In genomic region chr13:73902847-73903246, GRCh38 we compare ENCODE assay signal across 21 cellular contexts.
DNase-seq lines count a peak whose midpoint lies in the region; ATAC-seq, FAIRE-seq and TF ChIP-seq lines count a peak whose summit lies in the region.
"Had no signal": no experiment of that assay in that cellular context is flagged by ENCODE, and none has a peak within 500 bp of the region (broad histone marks: within the 10 kb centered on the region; RNA-seq: fewer than 3 reads in every experiment).

No MANE protein-coding gene starts in this region.

- CTCF ChIA-PET in activated CD4-positive, alpha-beta T cell treated with anti-CD3 and anti-CD28 coated beads for 36 hours (lab: Charles Lee), result no interaction called here
- CTCF ChIA-PET in SK-N-SH (lab: Yijun Ruan, JAX), result no interaction called here
- CTCF ChIA-PET in GM12878 (lab: Yijun Ruan, JAX), result no interaction called here

- peak; percentile 59 for FAIRE-seq in GM12878 (lab: Jason Lieb, UNC)
- FAIRE-seq: G401.6, HepG2 had no signal

- no peak overlapping the region for H2BK12ac ChIP-seq in neuronal stem cell (ENCODE audit: low read length)

- no peak overlapping the region for H4K91ac ChIP-seq in neuronal stem cell (ENCODE audit: low read depth, low read length, poor library complexity)

- no peaks in the 10 kb centered on the region for H3K79me1 ChIP-seq in neuronal stem cell (ENCODE audit: low read depth, low read length)

- H3K9me3 ChIP-seq in SK-N-SH (no peaks in the 10 kb centered on the region), GM12878 (replicated peaks; ENCODE audit: control insufficient read depth, insufficient read depth, low read length) (no peaks in the 10 kb centered on the region; the same call in 2 of the 3 replicates), neuronal stem cell (replicated peaks in 1 of 2; ENCODE audit: control insufficient read depth in 2 of 2, insufficient read depth in 1 of 2, low read depth in 1 of 2, low read length in 2 of 2) (no peaks in the 10 kb centered on the region)
- H3K9me3 ChIP-seq: BLaER1 treated with 17β-estradiol and CSF1 and Interleukin-3, amounts not matched to agents 10 nM and 100 nM had no signal

- H3K27ac ChIP-seq in SK-N-SH (ENCODE audit: low read depth in 2 of 2, low read length in 1 of 2) (peak overlapping the region in 1 of 2 experiments; percentile 78; a peak in 2 of 4 replicates), GM12878 (ENCODE audit: control insufficient read depth, insufficient read depth) (no peak overlapping the region), neuronal stem cell (replicated peaks; ENCODE audit: low read length) (no peak overlapping the region)
- H3K27ac ChIP-seq: BLaER1 treated with 17β-estradiol and CSF1 and Interleukin-3, amounts not matched to agents 10 nM and 100 nM had no signal

- no peaks in the 10 kb centered on the region for H3K36me3 ChIP-seq in SK-N-SH (replicated peaks in 1 of 2; ENCODE audit: control insufficient read depth in 1 of 2, insufficient read depth in 2 of 2, low read length in 1 of 2)
- H3K36me3 ChIP-seq in GM12878 (ENCODE audit: control insufficient read depth in 2 of 2, insufficient read depth in 2 of 2, low read length in 1 of 2), result no peaks in the 10 kb centered on the region
- H3K36me3 ChIP-seq in neuronal stem cell (replicated peaks in 1 of 2; ENCODE audit: control insufficient read depth in 2 of 2, insufficient read depth in 2 of 2, low read length in 2 of 2), result no peaks in the 10 kb centered on the region

- no peak overlapping the region for H2AK5ac ChIP-seq in neuronal stem cell (ENCODE audit: low read depth, low read length)

- H3K4me1 ChIP-seq in SK-N-SH (ENCODE audit: control insufficient read depth in 1 of 2, insufficient read depth in 2 of 2, low read depth in 1 of 2, low read length in 1 of 2) (peaks cover 6 to 35% of the 10 kb centered on the region in 2 experiments; a peak in 3 of 4 replicates), GM12878 (ENCODE audit: control insufficient read depth, insufficient read depth, low read length) (no peaks in the 10 kb centered on the region), neuronal stem cell (ENCODE audit: control insufficient read depth in 2 of 2, insufficient read depth in 1 of 2, low read depth in 1 of 2, low read length in 2 of 2) (peaks cover 0 to 2% of the 10 kb centered on the region in 2 donors)

- H2BK120ac ChIP-seq in neuronal stem cell (ENCODE audit: low read depth, low read length), result no peak overlapping the region

- no peak overlapping the region for H3K23ac ChIP-seq in neuronal stem cell (ENCODE audit: low read depth, low read length, poor library complexity)

- DNase-seq in activated CD4-positive, alpha-beta T cell treated with anti-CD3 and anti-CD28 coated beads for 36 hours, result no peak
- no peak for DNase-seq in activated CD4-positive, alpha-beta T cell treated with anti-CD3 and anti-CD28 coated beads, Interleukin-2, amount 50 U/mL, for 48 hours
- DNase-seq in SK-N-SH (peak; percentile 15), GM12878 (ENCODE audit: low read depth, low spot score) (no peak), KG1 (lab: John Stamatoyannopoulos, UW) (no peak), neuronal stem cell (ENCODE audit: low spot score) (no peak), cardiac septum (ENCODE audit: low spot score) (no peak)
- DNase-seq: 8988T; CD8-positive, alpha-beta memory T cell; COR-L47; DMS 273 treated with DMSO at 0.1 percent for 48 hours; DMS53; DND-41; GOT3; HFFc6 had no signal

- TF ChIP-seq EP300 in SK-N-SH (IDR thresholded peaks at IDR 0.05; ENCODE audit: borderline replicate concordance in 1 of 2, low read depth in 1 of 2, low read length in 1 of 2) (peak in 1 of 2 experiments; percentile 81; a peak in 2 of 4 replicates), GM12878 (IDR thresholded peaks at IDR 0.05; ENCODE audit: borderline replicate concordance in 1 of 2, control insufficient read depth in 1 of 2, low read depth in 2 of 2, low read length in 2 of 2) (no peak)

- SMC1A ChIA-PET in GM12878 (lab: Charles Lee; ENCODE audit: uncharacterized antibody, unreplicated experiment), result no interaction called here

- H3K4me2 ChIP-seq in SK-N-SH (no peak overlapping the region), GM12878 (ENCODE audit: control insufficient read depth, insufficient read depth) (no peak overlapping the region), neuronal stem cell (ENCODE audit: insufficient read depth, low read length, poor library complexity, severe bottlenecking) (no peak overlapping the region)
- H3K4me2 ChIP-seq: BLaER1 treated with 17β-estradiol and CSF1 and Interleukin-3, amounts not matched to agents 10 nM and 100 nM had no signal

- H3K18ac ChIP-seq in neuronal stem cell (ENCODE audit: low read length), result no peak overlapping the region

- TF ChIP-seq CTCF in SK-N-SH (IDR thresholded peaks at IDR 0.05) (no peak), GM12878 (IDR thresholded peaks at IDR 0.05 in 2 of 3, conservative IDR thresholded peaks at IDR 0.05 in 1 of 3; ENCODE audit: control insufficient read depth in 2 of 3, extremely low read depth in 1 of 3, insufficient read depth in 1 of 3, low read depth in 3 of 3, low read length in 3 of 3) (no peak)

- no peak overlapping the region for H4K8ac ChIP-seq in neuronal stem cell (ENCODE audit: low read depth, low read length)

- no peaks in the 10 kb centered on the region; the same call in 1 of the 2 replicates for H3K79me2 ChIP-seq in SK-N-SH (ENCODE audit: insufficient read depth)
- no peaks in the 10 kb centered on the region for H3K79me2 ChIP-seq in GM12878 (ENCODE audit: control insufficient read depth, insufficient read depth, low read length)

- no peaks in the 10 kb centered on the region for H4K20me1 ChIP-seq in SK-N-SH (ENCODE audit: insufficient read depth)
- no peaks in the 10 kb centered on the region for H4K20me1 ChIP-seq in GM12878 (ENCODE audit: control insufficient read depth, insufficient read depth)
- H4K20me1 ChIP-seq: BLaER1 treated with 17β-estradiol and CSF1 and Interleukin-3, amounts not matched to agents 10 nM and 100 nM had no signal

- H3K4me3 Mint-ChIP-seq in activated CD4-positive, alpha-beta T cell treated with anti-CD3 and anti-CD28 coated beads for 36 hours, result no peak overlapping the region
- H3K4me3 Mint-ChIP-seq: CD8-positive, alpha-beta memory T cell; HFFc6; IgD-negative memory B cell had no signal

- peak overlapping the region; percentile 24 for H3K27ac Mint-ChIP-seq in activated CD4-positive, alpha-beta T cell treated with anti-CD3 and anti-CD28 coated beads for 36 hours
- H3K27ac Mint-ChIP-seq: B cell, HFFc6, IgD-negative memory B cell had no signal

- no peak overlapping the region for H2BK15ac ChIP-seq in neuronal stem cell (ENCODE audit: low read length)

- H3K27me3 ChIP-seq in SK-N-SH (ENCODE audit: insufficient read depth) (no peaks in the 10 kb centered on the region), GM12878 (replicated peaks in 1 of 2; ENCODE audit: control insufficient read depth in 2 of 2, insufficient read depth in 2 of 2, low read length in 1 of 2) (no peaks in the 10 kb centered on the region), neuronal stem cell (ENCODE audit: control insufficient read depth in 3 of 3, insufficient read depth in 3 of 3, low read depth in 1 of 3, low read length in 3 of 3) (no peaks in the 10 kb centered on the region)
- H3K27me3 ChIP-seq: BLaER1 treated with 17β-estradiol and CSF1 and Interleukin-3, amounts not matched to agents 10 nM and 100 nM had no signal

- BruUV-seq in GM12878 (replicated peaks; lab: Mats Ljungman, UMichigan), result no TSS peak

- no peak for TF ChIP-seq POLR2A in GM12878 (IDR thresholded peaks at IDR 0.05; ENCODE audit: low read depth, low read length)

- RAD21 ChIA-PET in GM12878 (lab: Charles Lee; ENCODE audit: unreplicated experiment), result interaction anchor here (0.9 kb wide), 1 partner anchor 9 kb away, joined by 3 read pairs; no protein-coding TSS in a partner anchor

- POLR2A ChIA-PET in activated CD4-positive, alpha-beta T cell treated with anti-CD3 and anti-CD28 coated beads for 36 hours (lab: Charles Lee), result no interaction called here
- POLR2A ChIA-PET in SK-N-SH (lab: Yijun Ruan, JAX) (no interaction called here), GM12878 (lab: Charles Lee) (no interaction called here)

- no peaks in the 10 kb centered on the region for H3K27me3 Mint-ChIP-seq in activated CD4-positive, alpha-beta T cell treated with anti-CD3 and anti-CD28 coated beads for 36 hours
- H3K27me3 Mint-ChIP-seq: B cell; CD8-positive, alpha-beta memory T cell; IgD-negative memory B cell had no signal

- H3K9me2 ChIP-seq in SK-N-SH, result no peaks in the 10 kb centered on the region

- H3K14ac ChIP-seq in neuronal stem cell (ENCODE audit: low read length), result no peak overlapping the region

- in situ Hi-C loops in GM12878 (cut with MboI), result no loop called here

- H3K36me3 Mint-ChIP-seq in activated CD4-positive, alpha-beta T cell treated with anti-CD3 and anti-CD28 coated beads for 36 hours (ENCODE audit: low read depth), result peaks cover 27% of the 10 kb centered on the region

- no peak for ATAC-seq in activated CD4-positive, alpha-beta T cell treated with anti-CD3 and anti-CD28 coated beads for 36 hours
- no peak for ATAC-seq in GM12878
- ATAC-seq: HCT116, HepG2 had no signal

- no peak overlapping the region for H2BK5ac ChIP-seq in neuronal stem cell (ENCODE audit: low read length)

- H2AFZ ChIP-seq in SK-N-SH (ENCODE audit: low read depth), result no peak overlapping the region
- no peak overlapping the region for H2AFZ ChIP-seq in GM12878 (ENCODE audit: control insufficient read depth, low read depth, low read length)
- no peak overlapping the region for H2AFZ ChIP-seq in neuronal stem cell (ENCODE audit: low read length)

- H3K9ac ChIP-seq in SK-N-SH, result no peak overlapping the region
- H3K9ac ChIP-seq in GM12878 (ENCODE audit: control insufficient read depth, insufficient read depth, low read length), result no peak overlapping the region
- H3K9ac ChIP-seq in neuronal stem cell (ENCODE audit: low read depth, low read length, poor library complexity), result no peak overlapping the region
- H3K9ac ChIP-seq: BLaER1 treated with 17β-estradiol and CSF1 and Interleukin-3, amounts not matched to agents 10 nM and 100 nM had no signal

- no peaks in the 10 kb centered on the region for H3K9me3 Mint-ChIP-seq in activated CD4-positive, alpha-beta T cell treated with anti-CD3 and anti-CD28 coated beads for 36 hours (ENCODE audit: low read depth)
- H3K9me3 Mint-ChIP-seq: HFFc6 had no signal

- peaks cover 42% of the 10 kb centered on the region for H3K4me1 Mint-ChIP-seq in activated CD4-positive, alpha-beta T cell treated with anti-CD3 and anti-CD28 coated beads for 36 hours

- H3K4me3 ChIP-seq in SK-N-SH (ENCODE audit: low read depth in 2 of 2, low read length in 1 of 2) (no peak overlapping the region), GM12878 (no peak overlapping the region), neuronal stem cell (ENCODE audit: low read length in 2 of 2) (no peak overlapping the region)
- H3K4me3 ChIP-seq: BLaER1 treated with 17β-estradiol and CSF1 and Interleukin-3, amounts not matched to agents 10 nM and 100 nM had no signal

- no peaks in the 10 kb centered on the region for H3F3A ChIP-seq in SK-N-SH (replicated peaks; ENCODE audit: insufficient read depth)

- TF ChIP-seq RAD21 in SK-N-SH (IDR thresholded peaks at IDR 0.05; ENCODE audit: low read length), result no peak
- no peak for TF ChIP-seq RAD21 in GM12878 (IDR thresholded peaks at IDR 0.05; ENCODE audit: insufficient read depth, low read depth, low read length)

- no peak overlapping the region for H3K4ac ChIP-seq in neuronal stem cell (ENCODE audit: low read length)

- intact Hi-C loops in activated CD4-positive, alpha-beta T cell treated with anti-CD3 and anti-CD28 coated beads for 36 hours (cut with DNase I, micrococcal nuclease), result no loop called here
- intact Hi-C loops in GM12878 (cut with micrococcal nuclease; ENCODE audit: unreplicated experiment) (no loop called here), cardiac septum (cut with DNase I) (no loop called here)
